In genomic region chr17:32759476-32759875, GRCh38 we compare ENCODE assay signal across 22 cellular contexts.
"Had no signal": no experiment of that assay in that cellular context is flagged by ENCODE, and none has a peak within 500 bp of the region (broad histone marks: within the 10 kb centered on the region; RNA-seq: fewer than 3 reads in every experiment).

No MANE protein-coding gene starts in this region.

- H3K27ac Mint-ChIP-seq: endodermal cell; memory B cell; mesothelial cell of epicardium; natural killer cell treated with Interleukin-12 subunit alpha and Interleukin-12 subunit beta and Interleukin-15 and Interleukin-18, amount 100 ng/mL, for 72 hours; neural progenitor cell; progenitor cell of endocrine pancreas had no signal

- H3K4me3 ChIP-seq: hepatocyte, left ventricle myocardium inferior, lower lobe of right lung, neural progenitor cell, ovary, smooth muscle cell had no signal

- H3K9me3 Mint-ChIP-seq: endodermal cell; memory B cell; mesothelial cell of epicardium; natural killer cell treated with Interleukin-12 subunit alpha and Interleukin-12 subunit beta and Interleukin-15 and Interleukin-18, amount 100 ng/mL, for 72 hours; neural progenitor cell had no signal

- H3K9me3 ChIP-seq: left ventricle myocardium inferior, lower lobe of right lung, ovary had no signal

- H3K27me3 ChIP-seq: hepatocyte, neural progenitor cell, ovary had no signal

- H3K36me3 Mint-ChIP-seq: natural killer cell treated with Interleukin-12 subunit alpha and Interleukin-12 subunit beta and Interleukin-15 and Interleukin-18, amount 100 ng/mL, for 72 hours; neural progenitor cell had no signal

- H3K36me3 ChIP-seq: neural progenitor cell, ovary had no signal

- DNase-seq: dermis blood vessel endothelial cell; endodermal cell; erythroblast; foreskin melanocyte; head of caudate nucleus; kidney; left cardiac atrium; left ventricle myocardium inferior; lower lobe of right lung; nucleus accumbens; ovary; right cardiac atrium; stimulated activated CD4-positive, alpha-beta T cell treated with anti-CD3 and anti-CD28 coated beads, Interleukin-2, amount 100 ng/mL, for 48 hours; stimulated activated naive CD4-positive, alpha-beta T cell treated with Interleukin-2 at 50 U/mL for 16 hours; trophoblast cell had no signal

- H3K4me1 Mint-ChIP-seq: endodermal cell had no signal

- H3K27me3 Mint-ChIP-seq: memory B cell, progenitor cell of endocrine pancreas had no signal

- ATAC-seq: left cardiac atrium; lower lobe of right lung; natural killer cell treated with Interleukin-12 subunit alpha and Interleukin-12 subunit beta and Interleukin-15 and Interleukin-18, amount 100 ng/mL, for 72 hours; right cardiac atrium had no signal

- H3K4me3 Mint-ChIP-seq: endodermal cell; memory B cell; mesothelial cell of epicardium; natural killer cell treated with Interleukin-12 subunit alpha and Interleukin-12 subunit beta and Interleukin-15 and Interleukin-18, amount 100 ng/mL, for 72 hours; neural progenitor cell had no signal

- H3K4me1 ChIP-seq: lower lobe of right lung, neural progenitor cell had no signal
